20 cellular contexts compared by ENCODE assay signal in genomic region chr14:91613459-91614145, GRCh38.
DNase-seq lines count a peak whose midpoint lies in the region; ATAC-seq, FAIRE-seq and TF ChIP-seq lines count a peak whose summit lies in the region.
"Had no signal": no experiment of that assay in that cellular context is flagged by ENCODE, and none has a peak within 500 bp of the region (broad histone marks: within the 10 kb centered on the region; RNA-seq: fewer than 3 reads in every experiment).

No MANE protein-coding gene starts in this region.

- BruUV-seq in IMR-90 (replicated peaks; lab: Mats Ljungman, UMichigan): no TSS peak

- H3K18ac ChIP-seq in IMR-90 (ENCODE audit: low read depth, low read length) (0 out of 2 replicates have a peak overlapping the region, but pooled peaks have one; percentile 11), H9 (ENCODE audit: insufficient read length, low read depth, low read length) (no peak overlapping the region)

- intact Hi-C loops in IMR-90 (cut with micrococcal nuclease): no loop called here

- no peaks in the 10 kb centered on the region for H3K79me2 ChIP-seq in H9 (ENCODE audit: insufficient read depth, low read length)

- ATAC-seq in IMR-90 (ENCODE audit: low read depth) (no peak), GM19395 (IDR thresholded peaks at IDR 0.05; ENCODE audit: unreplicated experiment) (no peak)
- ATAC-seq: CD8-positive, alpha-beta T cell had no signal

- H3K9ac ChIP-seq in IMR-90 (ENCODE audit: low read depth, low read length) (no peak overlapping the region), H9 (ENCODE audit: extremely low read depth, insufficient read length, low read length) (no peak overlapping the region)
- H3K9ac ChIP-seq: BLaER1 treated with 17β-estradiol and CSF1 and Interleukin-3, amounts not matched to agents 10 nM and 100 nM had no signal

- H3K79me1 ChIP-seq in IMR-90 (ENCODE audit: low read depth in 1 of 2, low read length in 2 of 2): no peaks in the 10 kb centered on the region
- H3K79me1 ChIP-seq in H9 (ENCODE audit: insufficient read depth, low read depth, low read length, poor library complexity, severe bottlenecking): no peaks in the 10 kb centered on the region

- no peak overlapping the region for H4K91ac ChIP-seq in IMR-90 (ENCODE audit: insufficient read depth, low read depth, low read length)
- H4K91ac ChIP-seq in H9 (ENCODE audit: insufficient read length, low read depth, low read length): no peak overlapping the region

- H3K4me3 ChIP-seq in IMR-90 (ENCODE audit: insufficient read depth, low read depth, low read length) (no peak overlapping the region), bronchial epithelial cell (ENCODE audit: low read depth, low read length) (no peak overlapping the region)
- H3K4me3 ChIP-seq: BLaER1 treated with 17β-estradiol and CSF1 and Interleukin-3, amounts not matched to agents 10 nM and 100 nM had no signal

- no peak overlapping the region for H3K4me2 ChIP-seq in IMR-90 (ENCODE audit: low read depth, low read length)
- no peak overlapping the region for H3K4me2 ChIP-seq in H9 (ENCODE audit: insufficient read depth, insufficient read length, low read length)
- H3K4me2 ChIP-seq: BLaER1 treated with 17β-estradiol and CSF1 and Interleukin-3, amounts not matched to agents 10 nM and 100 nM had no signal

- no peak overlapping the region for H3K4me3 Mint-ChIP-seq in activated naive CD4-positive, alpha-beta T cell treated with anti-CD3 and anti-CD28 coated beads, Interleukin-2, amount 50 U/mL, for 24 hours
- no peak overlapping the region for H3K4me3 Mint-ChIP-seq in H9
- H3K4me3 Mint-ChIP-seq: CD8-positive, alpha-beta T cell had no signal

- H3K27ac ChIP-seq in IMR-90 (ENCODE audit: insufficient read depth, low read length) (no peak overlapping the region), H9 (ENCODE audit: insufficient read length, low read depth, low read length) (no peak overlapping the region)

- CTCF ChIA-PET in IMR-90 (lab: Yijun Ruan, JAX): no interaction called here

- in situ Hi-C loops in IMR-90 (cut with MboI; ENCODE audit: low sequenced_read_pairs): no loop called here

- H2BK120ac ChIP-seq in IMR-90 (ENCODE audit: low read depth, low read length) (no peak overlapping the region), H9 (ENCODE audit: low read depth, low read length, poor library complexity, severe bottlenecking) (no peak overlapping the region)

- no peaks in the 10 kb centered on the region for H3K36me3 ChIP-seq in IMR-90 (ENCODE audit: control insufficient read depth, insufficient read depth, low read length)
- H3K36me3 ChIP-seq in bronchial epithelial cell (ENCODE audit: control insufficient read depth, insufficient read depth, low read length): no peaks in the 10 kb centered on the region
- H3K36me3 ChIP-seq: BLaER1 treated with 17β-estradiol and CSF1 and Interleukin-3, amounts not matched to agents 10 nM and 100 nM had no signal

- H2AFZ ChIP-seq in IMR-90 (replicated peaks; ENCODE audit: low read length, poor library complexity) (no peak overlapping the region), H9 (ENCODE audit: low read length) (no peak overlapping the region)

- no peak overlapping the region for H2BK20ac ChIP-seq in IMR-90 (ENCODE audit: low read depth, low read length)
- H2BK20ac ChIP-seq in H9 (ENCODE audit: low read depth, low read length, poor library complexity, severe bottlenecking): no peak overlapping the region

- no peak for TF ChIP-seq RAD21 in IMR-90 (IDR thresholded peaks at IDR 0.05; ENCODE audit: low read length)

- dilution Hi-C loops in IMR-90 (cut with HindIII; ENCODE audit: low sequenced_read_pairs, unreplicated experiment): no loop called here

- H3K4me1 Mint-ChIP-seq in activated naive CD4-positive, alpha-beta T cell treated with anti-CD3 and anti-CD28 coated beads, Interleukin-2, amount 50 U/mL, for 24 hours: no peaks in the 10 kb centered on the region
- H3K4me1 Mint-ChIP-seq in H9: peaks cover 0 to 9% of the 10 kb centered on the region in 2 experiments; a peak in 2 of 4 replicates

- peak; percentile 23 for FAIRE-seq in bronchial epithelial cell (lab: Jason Lieb, UNC)
- FAIRE-seq: GM12892, GM18507, H54 had no signal

- no peak for TF ChIP-seq CTCF in IMR-90 (conservative IDR thresholded peaks at IDR 0.05; ENCODE audit: low read depth, low read length)
- TF ChIP-seq CTCF in bronchial epithelial cell (IDR thresholded peaks at IDR 0.05; ENCODE audit: insufficient read depth, low read length, severe bottlenecking): no peak
- TF ChIP-seq CTCF in H9 (conservative IDR thresholded peaks at IDR 0.05): no peak

- H3K27ac Mint-ChIP-seq in activated naive CD4-positive, alpha-beta T cell treated with anti-CD3 and anti-CD28 coated beads, Interleukin-2, amount 50 U/mL, for 24 hours: peak overlapping the region; percentile 41
- peak overlapping the region in 1 of 3 experiments; percentile 36; a peak in 1 of 7 replicates for H3K27ac Mint-ChIP-seq in H9
- H3K27ac Mint-ChIP-seq: CD8-positive, alpha-beta T cell had no signal

- H3K4ac ChIP-seq in IMR-90 (ENCODE audit: low read depth, low read length): no peak overlapping the region
- no peak overlapping the region for H3K4ac ChIP-seq in H9 (ENCODE audit: low read depth, low read length)

- no peaks in the 10 kb centered on the region for H3K9me1 ChIP-seq in IMR-90 (ENCODE audit: insufficient read depth, low read length)

- H3K9me3 Mint-ChIP-seq in activated naive CD4-positive, alpha-beta T cell treated with anti-CD3 and anti-CD28 coated beads, Interleukin-2, amount 50 U/mL, for 24 hours: no peaks in the 10 kb centered on the region
- peaks cover 11 to 15% of the 10 kb centered on the region in 2 experiments for H3K9me3 Mint-ChIP-seq in H9
- H3K9me3 Mint-ChIP-seq: CD8-positive, alpha-beta T cell had no signal

- no peak overlapping the region for H2AK9ac ChIP-seq in IMR-90 (replicated peaks; ENCODE audit: low read depth, low read length, poor library complexity)

- no peak overlapping the region for H2BK5ac ChIP-seq in IMR-90 (ENCODE audit: low read depth, low read length, poor library complexity, severe bottlenecking)
- H2BK5ac ChIP-seq in H9 (ENCODE audit: insufficient read length, low read length): no peak overlapping the region

- H2BK15ac ChIP-seq in IMR-90 (ENCODE audit: low read depth, low read length): no peak overlapping the region
- H2BK15ac ChIP-seq in H9 (ENCODE audit: low read depth, low read length): no peak overlapping the region

- H3K23ac ChIP-seq in IMR-90 (ENCODE audit: low read depth, low read length) (no peak overlapping the region), H9 (ENCODE audit: insufficient read length, low read depth, low read length) (no peak overlapping the region)

- no peak overlapping the region for H3K56ac ChIP-seq in IMR-90 (ENCODE audit: extremely low read depth, insufficient read depth, low read length)
- H3K56ac ChIP-seq in H9 (ENCODE audit: insufficient read length, low read depth, low read length): no peak overlapping the region

- no peaks in the 10 kb centered on the region for H3K9me3 ChIP-seq in IMR-90 (ENCODE audit: control insufficient read depth, insufficient read depth, low read length)
- no peaks in the 10 kb centered on the region for H3K9me3 ChIP-seq in H9 (ENCODE audit: control insufficient read depth, low read depth, low read length)

- TF ChIP-seq POLR2A in IMR-90 (IDR thresholded peaks at IDR 0.05; ENCODE audit: low read depth, low read length): no peak

- no CpG with 5 or more reads among the region's 7 CpGs for WGBS in IMR-90 (ENCODE audit: extremely low coverage in 2 of 2, insufficient read length in 1 of 2), 2 experiments
- no CpG with 5 or more reads among the region's 7 CpGs for WGBS in H9 (ENCODE audit: extremely low coverage, insufficient read length, low lambda C conversion rate)

- no peak overlapping the region for H3T11ph ChIP-seq in H9 (ENCODE audit: low read length)

- H4K8ac ChIP-seq in IMR-90 (ENCODE audit: low read depth in 2 of 2, low read length in 2 of 2): no peak overlapping the region
- no peak overlapping the region for H4K8ac ChIP-seq in H9 (replicated peaks; ENCODE audit: insufficient read length, low read depth, low read length)

- no peaks in the 10 kb centered on the region for H3K36me3 Mint-ChIP-seq in activated naive CD4-positive, alpha-beta T cell treated with anti-CD3 and anti-CD28 coated beads, Interleukin-2, amount 50 U/mL, for 24 hours
- peaks cover 4 to 12% (median 8%) of the 10 kb centered on the region in 3 experiments; a peak in 5 of 7 replicates for H3K36me3 Mint-ChIP-seq in H9 (ENCODE audit: insufficient read depth in 1 of 3, low read depth in 3 of 3)
- H3K36me3 Mint-ChIP-seq: CD8-positive, alpha-beta T cell had no signal

- no peak overlapping the region for H4K5ac ChIP-seq in IMR-90 (ENCODE audit: low read depth, low read length)
- no peak overlapping the region for H4K5ac ChIP-seq in H9 (ENCODE audit: insufficient read length, low read depth, low read length)

- DNase-seq in activated naive CD4-positive, alpha-beta T cell (lab: John Stamatoyannopoulos, UW): no peak
- DNase-seq in IMR-90: no peak
- no peak for DNase-seq in bronchial epithelial cell (ENCODE audit: low read depth)
- no peak for DNase-seq in stimulated activated CD8-positive, alpha-beta memory T cell treated with anti-CD3 and anti-CD28 coated beads, Interleukin-4, amount 100 ng/mL, for 48 hours
- DNase-seq in H9: no peak
- no peak for DNase-seq in stimulated activated CD4-positive, alpha-beta T cell treated with anti-CD3 and anti-CD28 coated beads, Interleukin-12 subunit alpha, Interleukin-12 subunit beta, amount 100 ng/mL, for 4 hours
- DNase-seq: CD8-positive, alpha-beta T cell; NCI-H1105 treated with DMSO at 0.1 percent for 48 hours; NCI-H1694; NCI-H2081 treated with DMSO at 0.1 percent for 48 hours; NCI-H510A treated with DMSO at 0.1 percent for 48 hours; NCI-H774; RPMI8226; SHP77 treated with DMSO at 0.1 percent for 48 hours had no signal

- H2AK5ac ChIP-seq in IMR-90 (ENCODE audit: low read depth, low read length) (no peak overlapping the region), H9 (ENCODE audit: insufficient read length, low read length) (no peak overlapping the region)

- H2BK12ac ChIP-seq in H9 (ENCODE audit: insufficient read length, low read depth, low read length): no peak overlapping the region

- no peaks in the 10 kb centered on the region for H3K27me3 ChIP-seq in IMR-90 (ENCODE audit: control insufficient read depth, insufficient read depth, low read length)
- no peaks in the 10 kb centered on the region for H3K27me3 ChIP-seq in bronchial epithelial cell (ENCODE audit: control insufficient read depth, insufficient read depth, low read length)
- no peaks in the 10 kb centered on the region for H3K27me3 ChIP-seq in H9 (ENCODE audit: insufficient read depth, low read length)
- H3K27me3 ChIP-seq: BLaER1 treated with 17β-estradiol and CSF1 and Interleukin-3, amounts not matched to agents 10 nM and 100 nM had no signal

- H3K4me1 ChIP-seq in IMR-90 (ENCODE audit: control insufficient read depth, insufficient read depth, low read length) (no peaks in the 10 kb centered on the region), H9 (ENCODE audit: insufficient read depth, low read length) (no peaks in the 10 kb centered on the region)
- H3K4me1 ChIP-seq: BLaER1 treated with 17β-estradiol and CSF1 and Interleukin-3, amounts not matched to agents 10 nM and 100 nM had no signal

- H3K14ac ChIP-seq in IMR-90 (replicated peaks; ENCODE audit: low read depth, low read length) (no peak overlapping the region), H9 (ENCODE audit: insufficient read depth, low read length) (no peak overlapping the region)

- no peaks in the 10 kb centered on the region for H4K20me1 ChIP-seq in IMR-90 (ENCODE audit: insufficient read depth, low read length)
- no peaks in the 10 kb centered on the region for H4K20me1 ChIP-seq in H9 (ENCODE audit: control insufficient read depth, insufficient read depth, insufficient read length)
- H4K20me1 ChIP-seq: BLaER1 treated with 17β-estradiol and CSF1 and Interleukin-3, amounts not matched to agents 10 nM and 100 nM had no signal

- H3K23me2 ChIP-seq in H9 (ENCODE audit: insufficient read length, low read depth, low read length, poor library complexity, severe bottlenecking): no peaks in the 10 kb centered on the region

- POLR2A ChIA-PET in IMR-90 (lab: Charles Lee; ENCODE audit: unreplicated experiment): no interaction called here

- no peaks in the 10 kb centered on the region for H3K27me3 Mint-ChIP-seq in activated naive CD4-positive, alpha-beta T cell treated with anti-CD3 and anti-CD28 coated beads, Interleukin-2, amount 50 U/mL, for 24 hours
- H3K27me3 Mint-ChIP-seq in H9 (ENCODE audit: low read depth): no peaks in the 10 kb centered on the region
